In the genomic region with DNA sequence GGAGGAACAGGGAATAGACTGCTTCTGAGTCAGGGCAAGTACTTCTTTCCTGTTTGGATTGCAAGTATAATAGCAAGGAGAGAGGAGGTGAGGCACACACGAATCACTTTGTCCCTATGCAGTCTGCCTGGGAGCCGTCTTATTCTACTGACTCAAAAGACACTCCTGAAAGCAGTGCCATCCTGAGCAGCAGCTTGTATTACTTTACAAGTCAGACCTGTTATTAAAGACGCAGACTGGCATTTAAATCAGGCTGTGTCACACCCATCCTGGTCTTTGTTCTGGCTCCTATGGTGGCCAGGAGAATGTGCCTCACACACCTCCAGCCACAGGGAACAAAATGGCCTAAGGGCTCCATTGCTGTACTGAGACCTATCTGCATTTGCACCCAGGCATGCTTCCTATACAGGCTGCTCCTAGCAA, we compare ENCODE assay signal across 1 cellular context.
TF ChIP-seq lines count a peak whose summit lies in the region.

No MANE protein-coding gene starts in this region.

TF ChIP-seq in K562, 482 proteins besides CTCF, POLR2A, EP300 and RAD21:
- TF ChIP-seq LEF1 (IDR thresholded peaks at IDR 0.05) = no peak
- no peak for TF ChIP-seq KLF10 (CRISPR knock-in tag; IDR thresholded peaks at IDR 0.05)
- no peak for TF ChIP-seq ZNF586 (CRISPR knock-in tag; conservative IDR thresholded peaks at IDR 0.05)
- no peak for TF ChIP-seq MIER1 (IDR thresholded peaks at IDR 0.05; ENCODE audit: low read depth)
- TF ChIP-seq TSC22D4 (tag; IDR thresholded peaks at IDR 0.05) = no peak
- no peak for TF ChIP-seq L3MBTL2 (IDR thresholded peaks at IDR 0.05)
- TF ChIP-seq, protein P1, sequence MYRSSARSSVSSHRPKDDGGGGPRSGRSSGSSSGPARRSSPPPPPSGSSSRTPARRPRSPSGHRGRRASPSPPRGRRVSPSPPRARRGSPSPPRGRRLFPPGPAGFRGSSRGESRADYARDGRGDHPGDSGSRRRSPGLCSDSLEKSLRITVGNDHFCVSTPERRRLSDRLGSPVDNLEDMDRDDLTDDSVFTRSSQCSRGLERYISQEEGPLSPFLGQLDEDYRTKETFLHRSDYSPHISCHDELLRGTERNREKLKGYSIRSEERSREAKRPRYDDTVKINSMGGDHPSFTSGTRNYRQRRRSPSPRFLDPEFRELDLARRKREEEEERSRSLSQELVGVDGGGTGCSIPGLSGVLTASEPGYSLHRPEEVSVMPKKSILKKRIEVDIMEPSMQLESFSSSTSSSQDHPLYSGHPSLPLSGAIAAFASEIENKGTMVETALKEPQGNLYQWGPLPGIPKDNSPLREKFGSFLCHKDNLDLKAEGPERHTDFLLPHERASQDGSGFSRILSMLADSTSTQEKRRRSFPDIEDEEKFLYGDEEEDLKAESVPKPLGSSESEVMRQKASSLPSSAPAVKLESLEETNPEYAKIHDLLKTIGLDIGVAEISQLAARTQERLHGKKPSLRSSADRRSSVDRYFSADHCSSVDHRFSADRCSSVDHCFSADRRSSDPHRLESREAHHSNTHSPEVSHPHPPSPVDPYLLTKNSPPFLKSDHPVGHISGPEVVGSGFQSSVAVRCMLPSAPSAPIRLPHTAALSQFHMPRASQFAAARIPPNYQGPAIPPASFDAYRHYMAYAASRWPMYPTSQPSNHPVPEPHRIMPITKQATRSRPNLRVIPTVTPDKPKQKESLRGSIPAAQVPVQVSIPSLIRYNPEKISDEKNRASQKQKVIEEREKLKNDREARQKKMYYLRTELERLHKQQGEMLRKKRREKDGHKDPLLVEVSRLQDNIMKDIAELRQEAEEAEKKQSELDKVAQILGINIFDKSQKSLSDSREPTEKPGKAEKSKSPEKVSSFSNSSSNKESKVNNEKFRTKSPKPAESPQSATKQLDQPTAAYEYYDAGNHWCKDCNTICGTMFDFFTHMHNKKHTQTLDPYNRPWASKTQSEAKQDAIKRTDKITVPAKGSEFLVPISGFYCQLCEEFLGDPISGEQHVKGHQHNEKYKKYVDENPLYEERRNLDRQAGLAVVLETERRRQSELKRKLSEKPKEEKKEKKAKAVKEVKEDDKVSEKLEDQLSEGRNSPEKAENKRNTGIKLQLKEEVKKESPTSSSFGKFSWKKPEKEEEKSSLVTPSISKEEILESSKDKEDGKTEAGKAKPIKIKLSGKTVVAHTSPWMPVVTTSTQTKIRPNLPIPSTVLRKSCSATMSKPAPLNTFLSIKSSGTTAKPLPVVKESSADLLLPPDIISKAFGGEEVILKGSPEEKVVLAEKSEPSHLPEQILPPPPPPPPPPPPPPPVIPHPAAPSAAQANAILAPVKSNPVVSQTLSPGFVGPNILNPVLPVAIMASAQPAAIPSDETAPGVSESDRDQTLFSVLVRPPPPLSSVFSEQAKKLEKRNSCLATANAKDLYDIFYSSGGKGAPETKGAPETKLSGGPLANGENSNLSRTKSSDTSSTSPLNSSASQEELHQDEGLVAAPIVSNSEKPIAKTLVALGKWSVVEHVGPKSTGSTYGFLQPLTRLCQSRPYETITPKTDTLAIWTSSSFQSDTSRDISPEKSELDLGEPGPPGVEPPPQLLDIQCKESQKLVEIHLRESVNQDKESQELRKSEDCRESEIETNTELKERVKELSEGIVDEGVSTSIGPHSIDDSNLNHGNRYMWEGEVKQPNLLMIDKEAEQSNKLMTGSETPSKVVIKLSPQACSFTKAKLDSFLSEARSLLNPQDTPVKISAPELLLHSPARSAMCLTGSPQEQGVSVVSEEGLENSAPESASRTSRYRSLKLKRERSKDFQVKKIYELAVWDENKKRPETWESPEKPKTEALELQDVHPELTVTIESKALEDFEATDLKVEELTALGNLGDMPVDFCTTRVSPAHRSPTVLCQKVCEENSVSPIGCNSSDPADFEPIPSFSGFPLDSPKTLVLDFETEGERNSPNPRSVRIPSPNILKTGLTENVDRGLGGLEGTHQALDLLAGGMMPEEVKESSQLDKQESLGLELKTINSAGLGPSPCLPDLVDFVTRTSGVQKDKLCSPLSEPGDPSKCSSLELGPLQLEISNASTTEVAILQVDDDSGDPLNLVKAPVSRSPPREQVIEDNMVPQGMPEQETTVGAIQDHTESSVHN (IDR thresholded peaks at IDR 0.05; ENCODE audit: borderline replicate concordance in 1 of 2, low read depth in 1 of 2) = no peak
- TF ChIP-seq ARHGAP35 (IDR thresholded peaks at IDR 0.05; ENCODE audit: partially characterized antibody) = no peak
- TF ChIP-seq, protein P2, sequence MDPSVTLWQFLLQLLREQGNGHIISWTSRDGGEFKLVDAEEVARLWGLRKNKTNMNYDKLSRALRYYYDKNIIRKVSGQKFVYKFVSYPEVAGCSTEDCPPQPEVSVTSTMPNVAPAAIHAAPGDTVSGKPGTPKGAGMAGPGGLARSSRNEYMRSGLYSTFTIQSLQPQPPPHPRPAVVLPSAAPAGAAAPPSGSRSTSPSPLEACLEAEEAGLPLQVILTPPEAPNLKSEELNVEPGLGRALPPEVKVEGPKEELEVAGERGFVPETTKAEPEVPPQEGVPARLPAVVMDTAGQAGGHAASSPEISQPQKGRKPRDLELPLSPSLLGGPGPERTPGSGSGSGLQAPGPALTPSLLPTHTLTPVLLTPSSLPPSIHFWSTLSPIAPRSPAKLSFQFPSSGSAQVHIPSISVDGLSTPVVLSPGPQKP (CRISPR knock-in tag; IDR thresholded peaks at IDR 0.05) = no peak
- TF ChIP-seq THRAP3 (IDR thresholded peaks at IDR 0.05; ENCODE audit: borderline replicate concordance) = no peak
- TF ChIP-seq, protein P3, sequence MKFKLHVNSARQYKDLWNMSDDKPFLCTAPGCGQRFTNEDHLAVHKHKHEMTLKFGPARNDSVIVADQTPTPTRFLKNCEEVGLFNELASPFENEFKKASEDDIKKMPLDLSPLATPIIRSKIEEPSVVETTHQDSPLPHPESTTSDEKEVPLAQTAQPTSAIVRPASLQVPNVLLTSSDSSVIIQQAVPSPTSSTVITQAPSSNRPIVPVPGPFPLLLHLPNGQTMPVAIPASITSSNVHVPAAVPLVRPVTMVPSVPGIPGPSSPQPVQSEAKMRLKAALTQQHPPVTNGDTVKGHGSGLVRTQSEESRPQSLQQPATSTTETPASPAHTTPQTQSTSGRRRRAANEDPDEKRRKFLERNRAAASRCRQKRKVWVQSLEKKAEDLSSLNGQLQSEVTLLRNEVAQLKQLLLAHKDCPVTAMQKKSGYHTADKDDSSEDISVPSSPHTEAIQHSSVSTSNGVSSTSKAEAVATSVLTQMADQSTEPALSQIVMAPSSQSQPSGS (CRISPR knock-in tag; IDR thresholded peaks at IDR 0.05) = no peak
- no peak for TF ChIP-seq ZNF175 (CRISPR knock-in tag; IDR thresholded peaks at IDR 0.05; ENCODE audit: low read depth)
- TF ChIP-seq, protein P4, sequence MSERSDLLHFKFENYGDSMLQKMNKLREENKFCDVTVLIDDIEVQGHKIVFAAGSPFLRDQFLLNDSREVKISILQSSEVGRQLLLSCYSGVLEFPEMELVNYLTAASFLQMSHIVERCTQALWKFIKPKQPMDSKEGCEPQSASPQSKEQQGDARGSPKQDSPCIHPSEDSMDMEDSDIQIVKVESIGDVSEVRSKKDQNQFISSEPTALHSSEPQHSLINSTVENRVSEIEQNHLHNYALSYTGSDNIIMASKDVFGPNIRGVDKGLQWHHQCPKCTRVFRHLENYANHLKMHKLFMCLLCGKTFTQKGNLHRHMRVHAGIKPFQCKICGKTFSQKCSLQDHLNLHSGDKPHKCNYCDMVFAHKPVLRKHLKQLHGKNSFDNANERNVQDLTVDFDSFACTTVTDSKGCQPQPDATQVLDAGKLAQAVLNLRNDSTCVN (CRISPR knock-in tag; IDR thresholded peaks at IDR 0.05) = no peak
- TF ChIP-seq CBX8 (IDR thresholded peaks at IDR 0.05; ENCODE audit: borderline replicate concordance, extremely low read depth, low read depth, low read length, poor library complexity, severe bottlenecking) = no peak
- no peak for TF ChIP-seq GABPB2 (CRISPR knock-in tag; conservative IDR thresholded peaks at IDR 0.05)
- TF ChIP-seq, protein P5, sequence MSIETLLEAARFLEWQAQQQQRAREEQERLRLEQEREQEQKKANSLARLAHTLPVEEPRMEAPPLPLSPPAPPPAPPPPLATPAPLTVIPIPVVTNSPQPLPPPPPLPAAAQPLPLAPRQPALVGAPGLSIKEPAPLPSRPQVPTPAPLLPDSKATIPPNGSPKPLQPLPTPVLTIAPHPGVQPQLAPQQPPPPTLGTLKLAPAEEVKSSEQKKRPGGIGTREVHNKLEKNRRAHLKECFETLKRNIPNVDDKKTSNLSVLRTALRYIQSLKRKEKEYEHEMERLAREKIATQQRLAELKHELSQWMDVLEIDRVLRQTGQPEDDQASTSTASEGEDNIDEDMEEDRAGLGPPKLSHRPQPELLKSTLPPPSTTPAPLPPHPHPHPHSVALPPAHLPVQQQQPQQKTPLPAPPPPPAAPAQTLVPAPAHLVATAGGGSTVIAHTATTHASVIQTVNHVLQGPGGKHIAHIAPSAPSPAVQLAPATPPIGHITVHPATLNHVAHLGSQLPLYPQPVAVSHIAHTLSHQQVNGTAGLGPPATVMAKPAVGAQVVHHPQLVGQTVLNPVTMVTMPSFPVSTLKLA (conservative IDR thresholded peaks at IDR 0.05) = no peak
- TF ChIP-seq ZNF41 (CRISPR knock-in tag; conservative IDR thresholded peaks at IDR 0.05) = no peak
- no peak for TF ChIP-seq NFATC3 (IDR thresholded peaks at IDR 0.05)
- TF ChIP-seq FOXA1 (IDR thresholded peaks at IDR 0.05; ENCODE audit: borderline replicate concordance) = no peak
